13 cellular contexts compared by ENCODE assay signal in genomic region chr9:135137398-135137832, GRCh38. TPM values are rescaled to one million over a fixed set of nuclear protein-coding genes. Genes with fewer than 3 reads are reported as not detected.
A peak's percentile ranks its signal among the peaks of the same experiment; 100 is the strongest.
DNase-seq lines count a peak whose midpoint lies in the region; ATAC-seq, FAIRE-seq and TF ChIP-seq lines count a peak whose summit lies in the region.
"Had no signal": no experiment of that assay in that cellular context is flagged by ENCODE, and none has a peak within 500 bp of the region (broad histone marks: within the 10 kb centered on the region; RNA-seq: fewer than 3 reads in every experiment).

No MANE protein-coding gene starts in this region.

- DNase-seq in Right ventricle myocardium inferior (ENCODE audit: missing footprints) (peak; percentile 21), left cardiac atrium (no peak), head of caudate nucleus (peak in 38 of 42 donors; percentile 14 to 87 (median 57)), urothelium cell line (ENCODE audit: low spot score) (peak; percentile 36), HUDEP-2 (lab: John Stamatoyannopoulos, UW; ENCODE audit: unreplicated experiment in 76 of 76) (no peak), GM19239 (ENCODE audit: insufficient read length, low spot score) (no peak)
- DNase-seq: ACHN; effector CD8-positive, alpha-beta T cell; NCI-H1436; Peyer's patch; stomach had no signal

- ATAC-seq in Right ventricle myocardium inferior (no peak), left cardiac atrium (no peak), SK-N-SH treated with all-trans-retinoic acid at 6 μM for 48 hours (no peak), HG03025 (IDR thresholded peaks at IDR 0.05; ENCODE audit: low FRiP score, unreplicated experiment) (no peak)

- intact Hi-C loops in Right ventricle myocardium inferior (cut with DNase I), result no loop called here
- intact Hi-C loops in left cardiac atrium (cut with DNase I), result no loop called here
- intact Hi-C loops in head of caudate nucleus (cut with DNase I), result no loop called here

- FAIRE-seq in urothelium cell line (lab: Jason Lieb, UNC) (no peak), GM19239 (lab: Jason Lieb, UNC) (no peak)

TF ChIP-seq in SK-N-SH treated with all-trans-retinoic acid at 6 μM for 48 hours, 23 proteins besides CTCF, POLR2A, EP300 and RAD21:
- TF ChIP-seq TOX (CRISPR knock-in tag; IDR thresholded peaks at IDR 0.05; ENCODE audit: borderline replicate concordance), result no peak
- peak; percentile 98; the same call in 1 of the 2 replicates for TF ChIP-seq BACH2 (CRISPR knock-in tag; IDR thresholded peaks at IDR 0.05; ENCODE audit: borderline replicate concordance)

RNA-seq across cellular contexts. Expression of gene OLFM1, which starts 49.9 kb away (rescaled TPM):
- total RNA-seq in Right ventricle myocardium inferior (17.9 TPM), left cardiac atrium (10 to 100 TPM; 13.9 to 25.5 TPM)

Comparison
In these comparisons a context has a peak if more than half of its experiments do, and no peak if none do; other contexts are left out.
1. DNase-seq: peak in Right ventricle myocardium inferior (single experiment), head of caudate nucleus (38 of 42) and urothelium cell line (single experiment); none in left cardiac atrium (single experiment), HUDEP-2 (0 of 76) and GM19239 (single experiment).